Comparison of ENCODE assay signal across 17 cellular contexts in genomic region chr1:115281143-115281542, GRCh38. TPM values are rescaled to one million over a fixed set of nuclear protein-coding genes. Genes with fewer than 3 reads are reported as not detected.
DNase-seq lines count a peak whose midpoint lies in the region; ATAC-seq and TF ChIP-seq lines count a peak whose summit lies in the region.
"Had no signal": no experiment of that assay in that cellular context is flagged by ENCODE, and none has a peak within 500 bp of the region (broad histone marks: within the 10 kb centered on the region; RNA-seq: fewer than 3 reads in every experiment).

No MANE protein-coding gene starts in this region.

- intact Hi-C loops in uterus (cut with DNase I; ENCODE audit: low total_unique reads): loop anchor here (10.0 kb wide), 1 partner anchor 54 kb away; the partner anchor contains the start of gene NGF

- H2BK15ac ChIP-seq in mesenchymal stem cell (ENCODE audit: low read depth, poor library complexity, severe bottlenecking): no peak overlapping the region

- peaks cover 16% of the 10 kb centered on the region for H3K36me3 ChIP-seq in adipocyte (ENCODE audit: control insufficient read depth, insufficient read depth, low read length, severe bottlenecking)
- H3K36me3 ChIP-seq in mesenchymal stem cell (ENCODE audit: control insufficient read depth in 1 of 2, insufficient read depth in 2 of 2, low read depth in 1 of 2, low read length in 2 of 2): peaks cover 0 to 13% of the 10 kb centered on the region in 2 experiments
- no peaks in the 10 kb centered on the region for H3K36me3 ChIP-seq in uterus

- H2BK12ac ChIP-seq in mesenchymal stem cell (ENCODE audit: low read length in 2 of 2): no peak overlapping the region

- H3K9ac ChIP-seq in adipocyte (ENCODE audit: low read length) (peak overlapping the region; percentile 90), mesenchymal stem cell (ENCODE audit: low read length) (peak overlapping the region; percentile 76)

- no peak overlapping the region for H3K18ac ChIP-seq in mesenchymal stem cell (ENCODE audit: low read depth in 1 of 2, low read length in 2 of 2)

- H3K4me1 ChIP-seq in adipocyte (ENCODE audit: control insufficient read depth, insufficient read depth, low read length): peaks cover 68% of the 10 kb centered on the region
- no peaks in the 10 kb centered on the region for H3K4me1 ChIP-seq in mesenchymal stem cell (ENCODE audit: control insufficient read depth, insufficient read depth, low read depth, low read length)
- H3K4me1 ChIP-seq in uterus: peaks cover 5 to 23% of the 10 kb centered on the region in 2 donors

- no peak overlapping the region for H3K4ac ChIP-seq in mesenchymal stem cell (ENCODE audit: low read depth in 1 of 2, low read length in 2 of 2)

- TF ChIP-seq CTCF in AG10803 (conservative IDR thresholded peaks at IDR 0.05; ENCODE audit: low read length): no peak
- TF ChIP-seq CTCF in uterus (IDR thresholded peaks at IDR 0.05): no peak

- ATAC-seq in HG02798 (IDR thresholded peaks at IDR 0.05; ENCODE audit: poor library complexity, unreplicated experiment): no peak
- ATAC-seq: CD8-positive, alpha-beta T cell; HepG2 had no signal

- H3K27me3 ChIP-seq in adipocyte (replicated peaks; ENCODE audit: control insufficient read depth, insufficient read depth, low read length) (no peaks in the 10 kb centered on the region), mesenchymal stem cell (ENCODE audit: control insufficient read depth in 1 of 2, insufficient read depth in 1 of 2, low read length in 2 of 2) (peaks cover 0 to 6% of the 10 kb centered on the region in 2 experiments), uterus (no peaks in the 10 kb centered on the region)

- no peak for TF ChIP-seq POLR2A in uterus (IDR thresholded peaks at IDR 0.05)

- H3K23ac ChIP-seq in mesenchymal stem cell (ENCODE audit: low read length in 2 of 2): no peak overlapping the region

- no peak overlapping the region for H4K8ac ChIP-seq in mesenchymal stem cell (ENCODE audit: low read length)

- H3K14ac ChIP-seq in mesenchymal stem cell (ENCODE audit: low read length in 2 of 2): no peak overlapping the region

- H2BK120ac ChIP-seq in mesenchymal stem cell (ENCODE audit: low read depth, low read length): no peak overlapping the region

- peaks cover 19% of the 10 kb centered on the region for H3K9me3 ChIP-seq in adipocyte (ENCODE audit: control insufficient read depth, low read length)
- peaks cover 4% of the 10 kb centered on the region for H3K9me3 ChIP-seq in mesenchymal stem cell (ENCODE audit: control insufficient read depth, low read length)
- no peaks in the 10 kb centered on the region for H3K9me3 ChIP-seq in uterus

- DNase-seq in AG10803 (ENCODE audit: low read depth) (no peak), adipocyte (ENCODE audit: low read depth) (no peak), mesenchymal stem cell (no peak), uterus (no peak), NOMO-1 treated with DMSO at 0.1 percent for 48 hours (lab: John Stamatoyannopoulos, UW; ENCODE audit: unreplicated experiment) (no peak), NCI-H2029 treated with DMSO at 0.1 percent for 48 hours (lab: John Stamatoyannopoulos, UW) (no peak)
- DNase-seq: CD8-positive, alpha-beta T cell; COR-L47; DMS153; DMS79 treated with DMSO at 0.1 percent for 48 hours; EL; GDM1; GOT3; H9 had no signal

- H4K91ac ChIP-seq in mesenchymal stem cell (ENCODE audit: low read length): no peak overlapping the region

- H3K4me3 ChIP-seq in AG10803 (ENCODE audit: low read length) (peak overlapping the region; percentile 8; the same call in 1 of the 2 replicates), adipocyte (ENCODE audit: low read length) (peak overlapping the region; percentile 82), mesenchymal stem cell (ENCODE audit: insufficient read depth in 1 of 2, low read depth in 1 of 2, low read length in 2 of 2) (peak overlapping the region in 1 of 2 experiments; percentile 73), uterus (no peak overlapping the region)

- no peak overlapping the region for H3K27ac ChIP-seq in mesenchymal stem cell (ENCODE audit: low read length, poor library complexity, severe bottlenecking)
- peak overlapping the region; percentile 93 to 94 for H3K27ac ChIP-seq in uterus

- no peak overlapping the region for H2AK5ac ChIP-seq in mesenchymal stem cell (ENCODE audit: low read length, severe bottlenecking)

- no peak overlapping the region for H3K4me2 ChIP-seq in mesenchymal stem cell (ENCODE audit: low read length, poor library complexity, severe bottlenecking)

- WGBS in mesenchymal stem cell: 100% methylated on average over 2 of the region's 2 CpGs

- H2BK5ac ChIP-seq in mesenchymal stem cell (ENCODE audit: low read depth, low read length, poor library complexity, severe bottlenecking): no peak overlapping the region

- no peak overlapping the region for H2AFZ ChIP-seq in mesenchymal stem cell (ENCODE audit: low read depth, low read length)

- no peaks in the 10 kb centered on the region for H3K79me1 ChIP-seq in mesenchymal stem cell (replicated peaks; ENCODE audit: low read length, poor library complexity, severe bottlenecking)

RNA-seq across cellular contexts. Expression of gene NGF, which starts 56.9 kb away (rescaled TPM):
- not detected for polyA plus RNA-seq in mesenchymal stem cell (2013, experiment 1 of 2)
- polyA plus RNA-seq in mesenchymal stem cell (2013, experiment 2 of 2): not detected
- 10 to 100 TPM in 3 of 4 donors, 1 to 10 TPM in 1; 1.3 to 21.4 (median 13.5) TPM for total RNA-seq in uterus
- total RNA-seq: CD8-positive, alpha-beta T cell; HepG2 had no signal
- polyA plus RNA-seq: CD14-positive monocyte, HepG2 had no signal

Comparison
In these comparisons a context has a peak if more than half of its experiments do, and no peak if none do; other contexts are left out.
1. H3K4me3 ChIP-seq: peak in AG10803 (single experiment) and adipocyte (single experiment); none in uterus (0 of 2).